In genomic region chr14:23301288-23301968, GRCh38 we compare ENCODE assay signal across 8 cellular contexts. TPM values are rescaled to one million over a fixed set of nuclear protein-coding genes. Genes with fewer than 3 reads are reported as not detected.
DNase-seq lines count a peak whose midpoint lies in the region; ATAC-seq, FAIRE-seq and TF ChIP-seq lines count a peak whose summit lies in the region.

No MANE protein-coding gene starts in this region.

- FAIRE-seq in D721Med (lab: Jason Lieb, UNC): no peak
- FAIRE-seq in endothelial cell of umbilical vein (lab: Jason Lieb, UNC): peak; percentile 93

- no peaks in the 10 kb centered on the region for H3K9me1 ChIP-seq in endothelial cell of umbilical vein (replicated peaks; ENCODE audit: control insufficient read depth, extremely low read depth, insufficient read depth, low read length)

- peaks cover 4% of the 10 kb centered on the region; the same call in 1 of the 2 replicates for H3K4me1 ChIP-seq in HUES48 (ENCODE audit: control insufficient read depth, insufficient read depth, low read length)
- peaks cover 18% of the 10 kb centered on the region for H3K4me1 ChIP-seq in endothelial cell of umbilical vein (ENCODE audit: control insufficient read depth, extremely low read depth, insufficient read depth, low read length)
- peaks cover 34% of the 10 kb centered on the region for H3K4me1 ChIP-seq in mononuclear cell (ENCODE audit: insufficient read depth, low read length)

- H4K20me1 ChIP-seq in endothelial cell of umbilical vein (replicated peaks; ENCODE audit: control insufficient read depth, extremely low read depth, insufficient read depth, low read length): no peaks in the 10 kb centered on the region

- CTCF ChIA-PET in endothelial cell of umbilical vein (lab: Charles Lee): interaction anchor here (0.7 to 4.0 kb wide), 10 partner anchors 14 to 232 kb away, joined by 3 to 53 read pairs (median 6); partner anchors contain the start of genes HOMEZ and PABPN1

- peak overlapping the region; percentile 97 for H3K27ac ChIP-seq in HUES48 (ENCODE audit: low read depth, low read length)
- H3K27ac ChIP-seq in endothelial cell of umbilical vein (ENCODE audit: insufficient read depth, low read depth, low read length): peak overlapping the region; percentile 75

- TSS peak; percentile 26 for BruUV-seq in endothelial cell of umbilical vein (replicated peaks; lab: Mats Ljungman, UMichigan)

- intact Hi-C loops in endothelial cell of umbilical vein (cut with micrococcal nuclease): loop anchor here (1.0 kb wide), 5 partner anchors 15 to 180 kb away; partner anchors contain the start of genes HOMEZ, NGDN and PABPN1

- H3K27me3 ChIP-seq in HUES48 (ENCODE audit: control insufficient read depth, insufficient read depth, low read length) (peaks cover 57% of the 10 kb centered on the region), endothelial cell of umbilical vein (ENCODE audit: control insufficient read depth in 2 of 2, insufficient read depth in 2 of 2, low read length in 2 of 2) (no peaks in the 10 kb centered on the region), mononuclear cell (ENCODE audit: insufficient read depth, low read length) (peaks cover 3% of the 10 kb centered on the region)

- peak overlapping the region; percentile 93 for H2AFZ ChIP-seq in endothelial cell of umbilical vein (ENCODE audit: low read depth, low read length)

- no peaks in the 10 kb centered on the region for H3K9me3 ChIP-seq in HUES48 (ENCODE audit: control insufficient read depth, insufficient read depth, low read length)
- no peaks in the 10 kb centered on the region for H3K9me3 ChIP-seq in endothelial cell of umbilical vein (replicated peaks; ENCODE audit: control insufficient read depth, insufficient read depth, low read length)
- H3K9me3 ChIP-seq in mononuclear cell (ENCODE audit: low read depth, low read length): no peaks in the 10 kb centered on the region

- H3K4me3 ChIP-seq in HUES48 (ENCODE audit: low read depth, low read length) (peak overlapping the region; percentile 94), endothelial cell of umbilical vein (replicated peaks in 1 of 3; ENCODE audit: insufficient read depth in 1 of 3, low read depth in 1 of 3, low read length in 3 of 3) (peak overlapping the region; percentile 30 to 79 (median 76)), mononuclear cell (ENCODE audit: low read length) (peak overlapping the region; percentile 71)

- TF ChIP-seq CTCF in D721Med (IDR thresholded peaks at IDR 0.05; ENCODE audit: insufficient read depth, missing control alignments): peak; percentile 63
- TF ChIP-seq CTCF in endothelial cell of umbilical vein (IDR thresholded peaks at IDR 0.05; ENCODE audit: extremely low read depth in 1 of 2, insufficient read depth in 1 of 2, low read depth in 1 of 2, low read length in 2 of 2): peak; percentile 79 to 91

- dilution Hi-C loops in endothelial cell of umbilical vein (cut with MboI; ENCODE audit: extremely low pct_ligation_motif_present, low sequenced_read_pairs): no loop called here

- peak overlapping the region; percentile 73; the same call in 1 of the 2 replicates for H3K9ac ChIP-seq in HUES48 (ENCODE audit: low read depth, low read length)
- peak overlapping the region; percentile 92 for H3K9ac ChIP-seq in endothelial cell of umbilical vein (replicated peaks; ENCODE audit: extremely low read depth, insufficient read depth, low read length)

- H3K79me2 ChIP-seq in endothelial cell of umbilical vein (ENCODE audit: control insufficient read depth, insufficient read depth, low read length): peaks cover 2% of the 10 kb centered on the region

- peak; percentile 72 for ATAC-seq in GM21423 (IDR thresholded peaks at IDR 0.05; ENCODE audit: unreplicated experiment)

- H3K4me2 ChIP-seq in endothelial cell of umbilical vein (ENCODE audit: insufficient read depth, low read length): peak overlapping the region; percentile 78

- DNase-seq in D721Med (ENCODE audit: insufficient read length, low spot score) (peak; percentile 89), NOMO-1 treated with dmso at 0.1 percent for 144 hours (lab: John Stamatoyannopoulos, UW; ENCODE audit: unreplicated experiment) (peak; percentile 99), endothelial cell of umbilical vein (ENCODE audit: low read depth, low spot score) (peak; percentile 99)
- DNase-seq in activated CD8-positive, alpha-beta memory T cell treated with anti-CD3 and anti-CD28 coated beads, Interleukin-2, amount 50 U/mL, for 4 hours: peak; percentile 97
- peak; percentile 95 for DNase-seq in stimulated activated CD8-positive, alpha-beta memory T cell treated with anti-CD3 and anti-CD28 coated beads, Interleukin-2, amount 100 ng/mL, for 48 hours (ENCODE audit: low read depth in 2 of 2)

- no peak for TF ChIP-seq POLR2A in endothelial cell of umbilical vein (IDR thresholded peaks at IDR 0.05; ENCODE audit: low read depth, low read length)

- H3K36me3 ChIP-seq in HUES48 (ENCODE audit: control insufficient read depth, insufficient read depth, low read length): no peaks in the 10 kb centered on the region
- no peaks in the 10 kb centered on the region for H3K36me3 ChIP-seq in endothelial cell of umbilical vein (ENCODE audit: control insufficient read depth in 2 of 2, extremely low read depth in 1 of 2, insufficient read depth in 2 of 2, low read length in 2 of 2)

- POLR2A ChIA-PET in endothelial cell of umbilical vein (lab: Charles Lee): interaction anchor here (0.6 to 2.0 kb wide), 3 partner anchors 14 to 20 kb away, joined by 3 to 13 read pairs (median 5); partner anchors contain the start of gene PABPN1

TF ChIP-seq in endothelial cell of umbilical vein, 7 proteins besides CTCF, POLR2A, EP300 and RAD21:
- TF ChIP-seq, protein P1, sequence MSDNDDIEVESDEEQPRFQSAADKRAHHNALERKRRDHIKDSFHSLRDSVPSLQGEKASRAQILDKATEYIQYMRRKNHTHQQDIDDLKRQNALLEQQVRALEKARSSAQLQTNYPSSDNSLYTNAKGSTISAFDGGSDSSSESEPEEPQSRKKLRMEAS (IDR thresholded peaks at IDR 0.05; ENCODE audit: insufficient read depth, insufficient read length): no peak
- TF ChIP-seq POLR2AphosphoS5 (IDR thresholded peaks at IDR 0.05; ENCODE audit: insufficient read depth, low read depth, low read length): peak; percentile 36

RNA-seq across cellular contexts. Expression of gene PPP1R3E, which starts 1.2 kb away (rescaled TPM):
- total RNA-seq in endothelial cell of umbilical vein: 4.1 and 7.4 TPM in 2 replicates
- 3.2 and 4.3 TPM in 2 replicates for polyA plus RNA-seq in endothelial cell of umbilical vein
- polyA plus RNA-seq in endothelial cell of umbilical vein (2011; cell fraction: cytosol; rRNA removed): 1.8 and 2.5 TPM in 2 replicates
- polyA plus RNA-seq in endothelial cell of umbilical vein (2011; cell fraction: nucleus; rRNA removed): 16.1 and 21.3 TPM in 2 replicates
- polyA plus RNA-seq in endothelial cell of umbilical vein (2012): 1.8 and 1.9 TPM in 2 replicates
- polyA minus RNA-seq in endothelial cell of umbilical vein: 5.5 and 7.0 TPM in 2 replicates
- polyA minus RNA-seq in endothelial cell of umbilical vein (2011; cell fraction: cytosol; rRNA and poly(A)+ RNA removed): 3.6 TPM
- 8.3 and 18.7 TPM in 2 replicates for polyA minus RNA-seq in endothelial cell of umbilical vein (2011; cell fraction: nucleus; rRNA and poly(A)+ RNA removed)
- 12.5 TPM for total RNA-seq in mononuclear cell

RNA-seq across cellular contexts. Expression of gene BCL2L2, which starts 5.2 kb away (rescaled TPM):
- total RNA-seq in endothelial cell of umbilical vein (24.3 and 26.2 TPM in 2 replicates), mononuclear cell (3.4 TPM)
- polyA plus RNA-seq in endothelial cell of umbilical vein: 14.7 and 19.9 TPM in 2 replicates
- 16.9 and 20.3 TPM in 2 replicates for polyA plus RNA-seq in endothelial cell of umbilical vein (2011; cell fraction: cytosol; rRNA removed)
- polyA plus RNA-seq in endothelial cell of umbilical vein (2011; cell fraction: nucleus; rRNA removed): 50.6 and 58.9 TPM in 2 replicates
- polyA plus RNA-seq in endothelial cell of umbilical vein (2012): 17.0 and 19.1 TPM in 2 replicates
- 19.1 and 21.2 TPM in 2 replicates for polyA minus RNA-seq in endothelial cell of umbilical vein
- polyA minus RNA-seq in endothelial cell of umbilical vein (2011; cell fraction: cytosol; rRNA and poly(A)+ RNA removed): 6.9 TPM
- 20.7 and 24.0 TPM in 2 replicates for polyA minus RNA-seq in endothelial cell of umbilical vein (2011; cell fraction: nucleus; rRNA and poly(A)+ RNA removed)

RNA-seq across cellular contexts. Expression of gene HOMEZ, which starts 15.5 kb away (rescaled TPM):
- total RNA-seq in endothelial cell of umbilical vein (11.3 and 11.7 TPM in 2 replicates), mononuclear cell (1.5 TPM)
- 16.8 and 17.7 TPM in 2 replicates for polyA plus RNA-seq in endothelial cell of umbilical vein
- polyA plus RNA-seq in endothelial cell of umbilical vein (2011; cell fraction: cytosol; rRNA removed): 16.4 and 16.9 TPM in 2 replicates
- polyA plus RNA-seq in endothelial cell of umbilical vein (2011; cell fraction: nucleus; rRNA removed): 6.7 and 8.7 TPM in 2 replicates
- 7.3 and 8.0 TPM in 2 replicates for polyA plus RNA-seq in endothelial cell of umbilical vein (2012)
- polyA minus RNA-seq in endothelial cell of umbilical vein: 23.3 and 27.7 TPM in 2 replicates
- 18.6 TPM for polyA minus RNA-seq in endothelial cell of umbilical vein (2011; cell fraction: cytosol; rRNA and poly(A)+ RNA removed)
- polyA minus RNA-seq in endothelial cell of umbilical vein (2011; cell fraction: nucleus; rRNA and poly(A)+ RNA removed): 5.8 and 7.4 TPM in 2 replicates

RNA-seq across cellular contexts. Expression of gene PABPN1, which starts 19.8 kb away (rescaled TPM):
- total RNA-seq in endothelial cell of umbilical vein (218 and 231 TPM in 2 replicates), mononuclear cell (51.0 TPM)
- 227 and 231 TPM in 2 replicates for polyA plus RNA-seq in endothelial cell of umbilical vein
- polyA plus RNA-seq in endothelial cell of umbilical vein (2011; cell fraction: cytosol; rRNA removed): 215 and 217 TPM in 2 replicates
- polyA plus RNA-seq in endothelial cell of umbilical vein (2011; cell fraction: nucleus; rRNA removed): 1,100 and 1,212 TPM in 2 replicates
- 126 and 161 TPM in 2 replicates for polyA plus RNA-seq in endothelial cell of umbilical vein (2012)
- 115 and 133 TPM in 2 replicates for polyA minus RNA-seq in endothelial cell of umbilical vein
- 45.6 TPM for polyA minus RNA-seq in endothelial cell of umbilical vein (2011; cell fraction: cytosol; rRNA and poly(A)+ RNA removed)
- 142 and 147 TPM in 2 replicates for polyA minus RNA-seq in endothelial cell of umbilical vein (2011; cell fraction: nucleus; rRNA and poly(A)+ RNA removed)

RNA-seq across cellular contexts. Expression of gene SLC22A17, which starts 51.3 kb away (rescaled TPM):
- 1.8 and 4.6 TPM in 2 replicates for total RNA-seq in endothelial cell of umbilical vein
- polyA plus RNA-seq in endothelial cell of umbilical vein: 2.9 and 4.2 TPM in 2 replicates
- polyA plus RNA-seq in endothelial cell of umbilical vein (2011; cell fraction: cytosol; rRNA removed): 0.96 and 1.6 TPM in 2 replicates
- polyA plus RNA-seq in endothelial cell of umbilical vein (2011; cell fraction: nucleus; rRNA removed): 8.4 and 11.1 TPM in 2 replicates
- 1.7 and 4.8 TPM in 2 replicates for polyA plus RNA-seq in endothelial cell of umbilical vein (2012)
- polyA minus RNA-seq in endothelial cell of umbilical vein: 0.95 and 2.0 TPM in 2 replicates
- not detected for polyA minus RNA-seq in endothelial cell of umbilical vein (2011; cell fraction: cytosol; rRNA and poly(A)+ RNA removed)
- 1.1 and 2.3 TPM in 2 replicates for polyA minus RNA-seq in endothelial cell of umbilical vein (2011; cell fraction: nucleus; rRNA and poly(A)+ RNA removed)
- 5.6 TPM for total RNA-seq in mononuclear cell

Comparison
In these comparisons a context has a peak if more than half of its experiments do, and no peak if none do; other contexts are left out.
1. Peak in every context shown above with its lines: DNase-seq, ATAC-seq, H3K4me3 ChIP-seq and H3K27ac ChIP-seq.